29 cellular contexts compared by ENCODE assay signal in the genomic region with DNA sequence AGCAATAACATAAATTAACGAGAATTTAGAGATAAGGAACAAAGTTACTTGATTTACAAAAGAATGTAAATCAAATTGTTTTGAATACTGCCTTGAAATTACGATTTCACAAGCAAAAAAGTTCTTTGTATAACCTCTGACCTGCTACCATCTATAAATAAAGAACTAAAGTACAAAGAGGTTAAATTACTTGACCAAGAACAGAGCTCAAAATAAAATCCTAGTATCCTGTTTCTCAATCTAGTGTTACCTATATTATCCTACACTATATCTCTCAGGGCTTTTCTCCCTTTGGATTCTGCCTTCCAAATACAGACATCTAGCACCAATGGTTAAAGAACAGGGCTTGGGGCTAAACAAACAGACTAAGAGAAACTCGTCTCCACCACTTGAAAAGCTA. TPM values are rescaled to one million over a fixed set of nuclear protein-coding genes. Genes with fewer than 3 reads are reported as not detected.
"Had no signal": no experiment of that assay in that cellular context is flagged by ENCODE, and none has a peak within 500 bp of the region (broad histone marks: within the 10 kb centered on the region; RNA-seq: fewer than 3 reads in every experiment).

No MANE protein-coding gene starts in this region.

- H3K27ac ChIP-seq: KMS-11, SJCRH30, SK-N-MC had no signal

- H3K27ac Mint-ChIP-seq: activated CD4-positive, alpha-beta T cell treated with anti-CD3 and anti-CD28 coated beads, Interleukin-2, amount 10 ng/mL, durations not matched to agents 24 days and 14 days; activated naive CD4-positive, alpha-beta T cell treated with anti-CD3 and anti-CD28 coated beads for 36 hours; activated naive CD4-positive, alpha-beta T cell treated with anti-CD3 and anti-CD28 coated beads, Interleukin-2, amount 50 U/mL, for 72 hours; activated T-helper 1 cell treated with anti-CD3 and anti-CD28 coated beads, Interleukin-12 subunit alpha, Interleukin-12 subunit beta, Interleukin-2, Interleukin-4 antibody, amounts not matched to agents 30 ng/mL and 10 ng/mL and 1 ng/mL, durations not matched to agents 14 hours and 24 hours and 36 hours; brain; T-helper 1 cell treated with Interleukin-12 subunit alpha and Interleukin-12 subunit beta and Interleukin-4 antibody, amounts not matched to agents 30 μg/mL and 1 μg/mL, for 36 hours; T-helper 2 cell treated with Interferon-gamma antibody and Interleukin-4, amounts not matched to agents 5 μg/mL and 100 μg/mL, for 36 hours had no signal

- H3K27me3 Mint-ChIP-seq: activated CD4-positive, alpha-beta T cell treated with anti-CD3 and anti-CD28 coated beads, Interleukin-2, amount 10 ng/mL, durations not matched to agents 24 days and 14 days; brain had no signal

- H3K4me3 Mint-ChIP-seq: activated CD4-positive, alpha-beta T cell treated with anti-CD3 and anti-CD28 coated beads, Interleukin-2, amount 10 ng/mL, durations not matched to agents 24 days and 14 days; activated naive CD4-positive, alpha-beta T cell treated with anti-CD3 and anti-CD28 coated beads for 36 hours; activated T-cell treated with anti-CD3 and anti-CD28 coated beads, Interleukin-2, amount 50 U/mL, for 4 hours; activated T-helper 1 cell treated with anti-CD3 and anti-CD28 coated beads, Interleukin-12 subunit alpha, Interleukin-12 subunit beta, Interleukin-2, Interleukin-4 antibody, amounts not matched to agents 30 ng/mL and 10 ng/mL and 1 ng/mL, durations not matched to agents 14 hours and 24 hours and 36 hours; brain; T-helper 1 cell treated with Interleukin-12 subunit alpha and Interleukin-12 subunit beta and Interleukin-4 antibody, amounts not matched to agents 30 μg/mL and 1 μg/mL, for 36 hours; T-helper 2 cell treated with Interferon-gamma antibody and Interleukin-4, amounts not matched to agents 5 μg/mL and 100 μg/mL, for 36 hours had no signal

- ATAC-seq: activated naive CD4-positive, alpha-beta T cell treated with anti-CD3 and anti-CD28 coated beads, Interleukin-2, amount 50 U/mL, for 72 hours; activated T-cell treated with anti-CD3 and anti-CD28 coated beads, Interleukin-2, amount 50 U/mL, for 4 hours; Panc1 had no signal

- H3K9me3 Mint-ChIP-seq: T-helper 1 cell treated with Interleukin-12 subunit alpha and Interleukin-12 subunit beta and Interleukin-4 antibody, amounts not matched to agents 30 μg/mL and 1 μg/mL, for 36 hours; T-helper 2 cell treated with Interferon-gamma antibody and Interleukin-4, amounts not matched to agents 5 μg/mL and 100 μg/mL, for 36 hours had no signal

- H3K4me1 ChIP-seq: SJCRH30 had no signal

- DNase-seq: activated CD4-positive, alpha-beta T cell treated with anti-CD3 and anti-CD28 coated beads, Interleukin-2, amount 50 U/mL, for 4 hours; activated CD8-positive, alpha-beta memory T cell treated with anti-CD3 and anti-CD28 coated beads, Interleukin-2, amount 50 U/mL, for 4 hours; activated gamma-delta T cell treated with Interleukin-2 at 50 U/mL for 16 hours; activated naive CD4-positive, alpha-beta T cell treated with anti-CD3 and anti-CD28 coated beads for 36 hours; activated T-cell treated with anti-CD3 and anti-CD28 coated beads for 4 hours; activated T-cell treated with anti-CD3 and anti-CD28 coated beads, Interleukin-2, amount 50 U/mL, for 4 hours; anterior cingulate cortex; caudate nucleus; NCI-H1092 treated with DMSO at 0.1 percent for 48 hours; NCI-H146; NCI-H187; NCI-H2029 treated with DMSO at 0.1 percent for 48 hours; NCI-H2107; NCI-H226; NCI-H446 treated with DMSO at 0.1 percent for 48 hours; NCI-H524; SHP77; SJCRH30 had no signal

- H3K9me3 ChIP-seq: SJCRH30 had no signal

- H3K4me3 ChIP-seq: SJCRH30, SK-N-MC had no signal

- H3K36me3 ChIP-seq: SJCRH30 had no signal

- H3K27me3 ChIP-seq: SJCRH30 had no signal

RNA-seq across cellular contexts. Expression of gene PLN, which starts 43.8 kb away (rescaled TPM):
- total RNA-seq: activated CD4-positive, alpha-beta T cell treated with anti-CD3 and anti-CD28 coated beads, Interleukin-2, amount 10 ng/mL, durations not matched to agents 24 days and 14 days; activated naive CD4-positive, alpha-beta T cell treated with anti-CD3 and anti-CD28 coated beads for 36 hours; activated naive CD4-positive, alpha-beta T cell treated with anti-CD3 and anti-CD28 coated beads, Interleukin-2, amount 50 U/mL, for 72 hours; activated T-helper 1 cell treated with anti-CD3 and anti-CD28 coated beads, Interleukin-12 subunit alpha, Interleukin-12 subunit beta, Interleukin-2, Interleukin-4 antibody, amounts not matched to agents 30 ng/mL and 10 ng/mL and 1 ng/mL, durations not matched to agents 14 hours and 24 hours and 36 hours; bronchial epithelial cell; RPMI7951 had no signal
